16 cellular contexts compared by ENCODE assay signal in the genomic region with DNA sequence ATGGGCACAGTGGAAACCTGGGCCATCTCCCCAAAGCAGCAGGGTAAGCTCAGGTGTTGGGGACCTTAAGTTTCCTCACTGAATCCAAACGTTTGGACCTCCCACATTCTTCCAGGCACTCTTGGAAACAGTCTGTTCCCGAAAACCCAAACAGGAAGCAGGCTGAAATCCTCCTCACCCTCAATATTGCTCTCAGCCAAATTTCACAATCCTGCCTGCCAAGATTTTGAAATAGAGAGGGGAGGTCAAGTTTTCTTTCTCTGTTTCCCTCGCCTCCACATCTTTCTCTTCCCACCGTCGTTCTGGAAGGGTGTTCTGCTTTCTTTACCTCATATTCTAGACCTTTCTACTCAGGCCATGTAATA.
DNase-seq lines count a peak whose midpoint lies in the region; ATAC-seq and TF ChIP-seq lines count a peak whose summit lies in the region.
"Had no signal": no experiment of that assay in that cellular context is flagged by ENCODE, and none has a peak within 500 bp of the region (broad histone marks: within the 10 kb centered on the region; RNA-seq: fewer than 3 reads in every experiment).

No MANE protein-coding gene starts in this region.

- CTCF ChIA-PET in activated CD4-positive, alpha-beta memory T cell treated with anti-CD3 and anti-CD28 coated beads, Interleukin-2, amount 10 ng/mL, durations not matched to agents 7 days and 5 days (lab: Charles Lee): no interaction called here

- ATAC-seq in Right ventricle myocardium superior (ENCODE audit: poor library complexity) (peak; percentile 51), HG02884 (IDR thresholded peaks at IDR 0.05; ENCODE audit: unreplicated experiment) (no peak), HG02678 (IDR thresholded peaks at IDR 0.05; ENCODE audit: unreplicated experiment) (no peak), GM21360 (IDR thresholded peaks at IDR 0.05; ENCODE audit: unreplicated experiment) (no peak)
- ATAC-seq: esophagus mucosa, left colon had no signal

- intact Hi-C loops in Right ventricle myocardium superior (cut with DNase I): no loop called here
- intact Hi-C loops in cardiac septum (cut with DNase I): no loop called here

- DNase-seq in Right ventricle myocardium superior (no peak), cardiac septum (ENCODE audit: low spot score) (no peak), fibroblast of pulmonary artery (ENCODE audit: low read depth) (peak; percentile 75)
- no peak for DNase-seq in activated CD4-positive, alpha-beta memory T cell treated with anti-CD3 and anti-CD28 coated beads, Interleukin-2, amount 10 ng/mL, durations not matched to agents 7 days and 5 days
- DNase-seq: activated T-cell treated with anti-CD3 and anti-CD28 coated beads, Interleukin-2, amount 50 U/mL, for 24 hours; DMS153; left colon; NCI-H1417; NCI-H69 had no signal

- H3K4me3 Mint-ChIP-seq in nephron: no peak overlapping the region
- H3K4me3 Mint-ChIP-seq in activated CD4-positive, alpha-beta memory T cell treated with anti-CD3 and anti-CD28 coated beads, Interleukin-2, amount 10 ng/mL, durations not matched to agents 7 days and 5 days: no peak overlapping the region
- H3K4me3 Mint-ChIP-seq: activated T-cell treated with anti-CD3 and anti-CD28 coated beads, Interleukin-2, amount 50 U/mL, for 24 hours; brain had no signal

- peaks cover 27% of the 10 kb centered on the region for H3K4me1 Mint-ChIP-seq in nephron
- no peaks in the 10 kb centered on the region for H3K4me1 Mint-ChIP-seq in activated CD4-positive, alpha-beta memory T cell treated with anti-CD3 and anti-CD28 coated beads, Interleukin-2, amount 10 ng/mL, durations not matched to agents 7 days and 5 days

- no peak overlapping the region for H3K4me3 ChIP-seq in fibroblast of pulmonary artery (replicated peaks; ENCODE audit: low read depth, low read length)

- H3K27me3 Mint-ChIP-seq in nephron (ENCODE audit: low read depth): no peaks in the 10 kb centered on the region
- no peaks in the 10 kb centered on the region for H3K27me3 Mint-ChIP-seq in activated CD4-positive, alpha-beta memory T cell treated with anti-CD3 and anti-CD28 coated beads, Interleukin-2, amount 10 ng/mL, durations not matched to agents 7 days and 5 days
- H3K27me3 Mint-ChIP-seq: activated T-cell treated with anti-CD3 and anti-CD28 coated beads, Interleukin-2, amount 50 U/mL, for 24 hours; brain; progenitor cell of endocrine pancreas had no signal

- no peaks in the 10 kb centered on the region for H3K9me3 Mint-ChIP-seq in nephron
- H3K9me3 Mint-ChIP-seq in activated CD4-positive, alpha-beta memory T cell treated with anti-CD3 and anti-CD28 coated beads, Interleukin-2, amount 10 ng/mL, durations not matched to agents 7 days and 5 days: no peaks in the 10 kb centered on the region
- H3K9me3 Mint-ChIP-seq: activated T-cell treated with anti-CD3 and anti-CD28 coated beads, Interleukin-2, amount 50 U/mL, for 24 hours; brain had no signal

- no peaks in the 10 kb centered on the region for H3K36me3 Mint-ChIP-seq in nephron (ENCODE audit: low read depth)
- H3K36me3 Mint-ChIP-seq in activated CD4-positive, alpha-beta memory T cell treated with anti-CD3 and anti-CD28 coated beads, Interleukin-2, amount 10 ng/mL, durations not matched to agents 7 days and 5 days (ENCODE audit: low read depth): no peaks in the 10 kb centered on the region
- H3K36me3 Mint-ChIP-seq: brain had no signal

- peak overlapping the region; percentile 38 to 54 (median 48) for H3K27ac Mint-ChIP-seq in nephron
- H3K27ac Mint-ChIP-seq in activated CD4-positive, alpha-beta memory T cell treated with anti-CD3 and anti-CD28 coated beads, Interleukin-2, amount 10 ng/mL, durations not matched to agents 7 days and 5 days: no peak overlapping the region
- H3K27ac Mint-ChIP-seq: activated T-cell treated with anti-CD3 and anti-CD28 coated beads, Interleukin-2, amount 50 U/mL, for 24 hours had no signal

- TF ChIP-seq CTCF in fibroblast of pulmonary artery (IDR thresholded peaks at IDR 0.05; ENCODE audit: low read length, missing control alignments) (no peak), nephron (IDR thresholded peaks at IDR 0.05; ENCODE audit: unreplicated experiment in 3 of 3) (no peak)

- POLR2A ChIA-PET in activated CD4-positive, alpha-beta memory T cell treated with anti-CD3 and anti-CD28 coated beads, Interleukin-2, amount 10 ng/mL, durations not matched to agents 7 days and 5 days (lab: Charles Lee): no interaction called here
